Comparison of ENCODE assay signal across 31 cellular contexts in the genomic region with DNA sequence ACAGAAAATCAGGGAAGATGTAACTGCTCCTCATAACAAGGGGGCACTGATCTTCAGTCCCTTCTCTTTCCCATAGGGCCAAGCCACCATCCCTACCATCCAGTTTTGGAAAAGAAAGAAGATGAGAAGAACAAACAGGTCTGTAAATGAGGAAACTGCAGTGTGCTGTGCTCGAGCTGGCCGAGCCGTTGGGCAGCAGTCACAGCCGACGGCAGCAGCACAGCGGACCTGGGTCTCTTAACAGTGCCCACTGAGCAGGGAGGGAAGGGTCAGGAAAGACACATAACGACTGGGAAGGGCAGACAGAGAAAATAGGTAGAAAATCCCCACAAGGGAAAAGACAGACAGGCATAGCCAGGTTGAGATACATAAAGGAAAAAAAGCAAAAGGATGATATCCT. TPM values are rescaled to one million over a fixed set of nuclear protein-coding genes. Genes with fewer than 3 reads are reported as not detected.
"Had no signal": no experiment of that assay in that cellular context is flagged by ENCODE, and none has a peak within 500 bp of the region (broad histone marks: within the 10 kb centered on the region; RNA-seq: fewer than 3 reads in every experiment).

No MANE protein-coding gene starts in this region.

- DNase-seq: activated CD4-positive, alpha-beta memory T cell treated with anti-CD3 and anti-CD28 coated beads for 36 hours; activated CD4-positive, alpha-beta T cell treated with anti-CD3 and anti-CD28 coated beads for 1 hour; activated CD4-positive, alpha-beta T cell treated with anti-CD3 and anti-CD28 coated beads for 48 hours; activated CD8-positive, alpha-beta memory T cell treated with anti-CD3 and anti-CD28 coated beads, Interleukin-2, amount 10 ng/mL, durations not matched to agents 7 days and 5 days; activated CD8-positive, alpha-beta memory T cell treated with anti-CD3 and anti-CD28 coated beads, Interleukin-2, amount 50 U/mL, for 4 hours; activated CD8-positive, alpha-beta T cell treated with anti-CD3 and anti-CD28 coated beads, Interleukin-2, amount 10 ng/mL, durations not matched to agents 7 days and 5 days; activated effector memory CD4-positive, alpha-beta T cell treated with Interleukin-2 at 50 U/mL for 16 hours; activated gamma-delta T cell treated with Interleukin-2 at 50 U/mL for 16 hours; activated naive CD4-positive, alpha-beta T cell treated with anti-CD3 and anti-CD28 coated beads, Interleukin-2, amount 50 U/mL, for 16 hours; activated naive CD4-positive, alpha-beta T cell treated with Interleukin-2 at 50 U/mL for 16 hours; activated T-cell treated with anti-CD3 and anti-CD28 coated beads, Interleukin-2, amount 50 U/mL, for 4 hours; amniotic stem cell; anterior cingulate cortex; brain microvascular endothelial cell; dorsolateral prefrontal cortex; effector memory CD4-positive, alpha-beta T cell; erythroblast; foreskin keratinocyte; gastrocnemius medialis; glutamatergic neuron; T-helper 2 cell had no signal

- H3K9me3 ChIP-seq: esophagus muscularis mucosa, gastrocnemius medialis had no signal

- H3K4me1 ChIP-seq: esophagus muscularis mucosa, foreskin keratinocyte, gastrocnemius medialis had no signal

- H3K27ac Mint-ChIP-seq: activated CD4-positive, alpha-beta memory T cell treated with anti-CD3 and anti-CD28 coated beads for 36 hours; activated CD8-positive, alpha-beta memory T cell treated with anti-CD3 and anti-CD28 coated beads, Interleukin-2, amount 10 ng/mL, durations not matched to agents 7 days and 5 days; activated CD8-positive, alpha-beta T cell treated with anti-CD3 and anti-CD28 coated beads, Interleukin-2, amount 10 ng/mL, durations not matched to agents 7 days and 5 days; activated naive CD8-positive, alpha-beta T cell; activated T-helper 17 cell treated with anti-CD3 and anti-CD28 coated beads, Interleukin-2, amount 50 U/mL, for 72 hours; dendritic cell treated with granulocyte-macrophage colony-stimulating factor and Interleukin-4, amounts not matched to agents 40 ng/mL and 50 ng/mL, for 4 days had no signal

- H3K4me1 Mint-ChIP-seq: activated CD8-positive, alpha-beta memory T cell treated with anti-CD3 and anti-CD28 coated beads, Interleukin-2, amount 10 ng/mL, durations not matched to agents 7 days and 5 days; activated T-helper 17 cell treated with anti-CD3 and anti-CD28 coated beads, Interleukin-2, amount 50 U/mL, for 72 hours; central memory CD8-positive, alpha-beta T cell had no signal

- H3K27me3 ChIP-seq: brain microvascular endothelial cell, dorsolateral prefrontal cortex, esophagus muscularis mucosa, foreskin keratinocyte, gastrocnemius medialis had no signal

- ATAC-seq: activated CD8-positive, alpha-beta memory T cell treated with anti-CD3 and anti-CD28 coated beads, Interleukin-2, amount 10 ng/mL, durations not matched to agents 7 days and 5 days; activated CD8-positive, alpha-beta T cell treated with anti-CD3 and anti-CD28 coated beads, Interleukin-2, amount 10 ng/mL, durations not matched to agents 7 days and 5 days; activated T-cell treated with anti-CD3 and anti-CD28 coated beads, Interleukin-2, amount 50 U/mL, for 4 hours; activated T-helper 17 cell treated with anti-CD3 and anti-CD28 coated beads, Interleukin-2, amount 50 U/mL, for 72 hours; foreskin keratinocyte; gastrocnemius medialis had no signal

- H3K4me3 ChIP-seq: coronary artery, dorsolateral prefrontal cortex, esophagus muscularis mucosa, gastrocnemius medialis had no signal

- H3K4me3 Mint-ChIP-seq: activated CD4-positive, alpha-beta memory T cell treated with anti-CD3 and anti-CD28 coated beads for 36 hours; activated CD8-positive, alpha-beta memory T cell treated with anti-CD3 and anti-CD28 coated beads, Interleukin-2, amount 10 ng/mL, durations not matched to agents 7 days and 5 days; activated CD8-positive, alpha-beta T cell treated with anti-CD3 and anti-CD28 coated beads, Interleukin-2, amount 10 ng/mL, durations not matched to agents 7 days and 5 days; activated naive CD8-positive, alpha-beta T cell; activated T-cell treated with anti-CD3 and anti-CD28 coated beads, Interleukin-2, amount 50 U/mL, for 4 hours; activated T-helper 17 cell treated with anti-CD3 and anti-CD28 coated beads, Interleukin-2, amount 50 U/mL, for 72 hours; central memory CD8-positive, alpha-beta T cell; dendritic cell treated with granulocyte-macrophage colony-stimulating factor and Interleukin-4, amounts not matched to agents 40 ng/mL and 50 ng/mL, for 4 days had no signal

- H3K9me3 Mint-ChIP-seq: activated CD4-positive, alpha-beta memory T cell treated with anti-CD3 and anti-CD28 coated beads for 36 hours; activated T-cell treated with anti-CD3 and anti-CD28 coated beads, Interleukin-2, amount 50 U/mL, for 4 hours; activated T-helper 17 cell treated with anti-CD3 and anti-CD28 coated beads, Interleukin-2, amount 50 U/mL, for 72 hours; central memory CD8-positive, alpha-beta T cell; dendritic cell treated with granulocyte-macrophage colony-stimulating factor and Interleukin-4, amounts not matched to agents 40 ng/mL and 50 ng/mL, for 4 days had no signal

- H3K27ac ChIP-seq: brain microvascular endothelial cell, coronary artery, dorsolateral prefrontal cortex, esophagus muscularis mucosa, foreskin keratinocyte, gastrocnemius medialis had no signal

- H3K27me3 Mint-ChIP-seq: activated CD4-positive, alpha-beta memory T cell treated with anti-CD3 and anti-CD28 coated beads for 36 hours; activated CD8-positive, alpha-beta memory T cell treated with anti-CD3 and anti-CD28 coated beads, Interleukin-2, amount 10 ng/mL, durations not matched to agents 7 days and 5 days; activated naive CD8-positive, alpha-beta T cell; activated T-helper 17 cell treated with anti-CD3 and anti-CD28 coated beads, Interleukin-2, amount 50 U/mL, for 72 hours; central memory CD8-positive, alpha-beta T cell; dendritic cell treated with granulocyte-macrophage colony-stimulating factor and Interleukin-4, amounts not matched to agents 40 ng/mL and 50 ng/mL, for 4 days had no signal

RNA-seq across cellular contexts. Expression of a gene that starts 38.2 kb away (rescaled TPM):
- total RNA-seq: activated CD4-positive, alpha-beta memory T cell treated with anti-CD3 and anti-CD28 coated beads for 36 hours; activated CD8-positive, alpha-beta memory T cell treated with anti-CD3 and anti-CD28 coated beads for 36 hours; activated CD8-positive, alpha-beta memory T cell treated with anti-CD3 and anti-CD28 coated beads, Interleukin-2, amount 10 ng/mL, durations not matched to agents 7 days and 5 days; activated CD8-positive, alpha-beta T cell treated with anti-CD3 and anti-CD28 coated beads, Interleukin-2, amount 10 ng/mL, durations not matched to agents 7 days and 5 days; activated T-cell treated with anti-CD3 and anti-CD28 coated beads, Interleukin-2, amount 50 U/mL, for 4 hours; activated T-helper 17 cell treated with anti-CD3 and anti-CD28 coated beads, Interleukin-2, amount 50 U/mL, for 72 hours; cardiac septum; cerebellum; gastrocnemius medialis; T-helper 1 cell treated with Interleukin-12 subunit alpha and Interleukin-12 subunit beta and Interleukin-4 antibody, amounts not matched to agents 30 ng/mL and 1 ng/mL, for 36 hours had no signal
